In genomic region chr2:201780674-201781582, GRCh38 we compare ENCODE assay signal across 8 cellular contexts. TPM values are rescaled to one million over a fixed set of nuclear protein-coding genes. Genes with fewer than 3 reads are reported as not detected.
A peak's percentile ranks its signal among the peaks of the same experiment; 100 is the strongest.
DNase-seq lines count a peak whose midpoint lies in the region; ATAC-seq and TF ChIP-seq lines count a peak whose summit lies in the region.

ALS2 (minus strand) TSS chr2:201780933; CDS start chr2:201768885, 12,048 bp downstream.

- H3K27me3 ChIP-seq in IMR-90 (ENCODE audit: control insufficient read depth, insufficient read depth, low read length): no peaks in the 10 kb centered on the region

- H3K56ac ChIP-seq in IMR-90 (ENCODE audit: extremely low read depth, insufficient read depth, low read length): peak within 1 kb of the TSS; percentile 55

- peak within 1 kb of the TSS; percentile 76 for H3K4me3 ChIP-seq in IMR-90 (ENCODE audit: insufficient read depth, low read depth, low read length)
- H3K4me3 ChIP-seq in mucosa of descending colon: peak within 1 kb of the TSS; percentile 90

- H4K5ac ChIP-seq in IMR-90 (ENCODE audit: low read depth, low read length): peak within 1 kb of the TSS; percentile 83

- peak within 1 kb of the TSS; percentile 100 for H3K4me2 ChIP-seq in IMR-90 (ENCODE audit: low read depth, low read length)

- H3K14ac ChIP-seq in IMR-90 (replicated peaks; ENCODE audit: low read depth, low read length): peak within 1 kb of the TSS; percentile 95

- H2BK5ac ChIP-seq in IMR-90 (ENCODE audit: low read depth, low read length, poor library complexity, severe bottlenecking): peak within 1 kb of the TSS; percentile 70

- BruUV-seq in IMR-90 (replicated peaks; lab: Mats Ljungman, UMichigan): no TSS peak

- H3K4ac ChIP-seq in IMR-90 (ENCODE audit: low read depth, low read length): peak within 1 kb of the TSS; percentile 88

- peak within 1 kb of the TSS; percentile 46 for H2BK120ac ChIP-seq in IMR-90 (ENCODE audit: low read depth, low read length)

- peak within 1 kb of the TSS; percentile 56 for H2AK5ac ChIP-seq in IMR-90 (ENCODE audit: low read depth, low read length)

- peak; percentile 98 for ATAC-seq in GM21528 (IDR thresholded peaks at IDR 0.05; ENCODE audit: low FRiP score, unreplicated experiment)
- peak; percentile 92 for ATAC-seq in IMR-90 (ENCODE audit: low read depth)
- peak; percentile 97 for ATAC-seq in mucosa of descending colon

- H3K36me3 ChIP-seq in IMR-90 (ENCODE audit: control insufficient read depth, insufficient read depth, low read length): no peaks in the 10 kb centered on the region
- no peaks in the 10 kb centered on the region for H3K36me3 ChIP-seq in mucosa of descending colon (ENCODE audit: low read depth)

- H3K9ac ChIP-seq in IMR-90 (ENCODE audit: low read depth, low read length): peak within 1 kb of the TSS; percentile 53

- no peak for TF ChIP-seq RAD21 in IMR-90 (IDR thresholded peaks at IDR 0.05; ENCODE audit: low read length)

- H2BK20ac ChIP-seq in IMR-90 (ENCODE audit: low read depth, low read length): peak within 1 kb of the TSS; percentile 57; the same call in 1 of the 2 replicates

- CTCF ChIA-PET in IMR-90 (lab: Yijun Ruan, JAX): interaction anchor here (0.8 to 1.1 kb wide), 3 partner anchors 9 to 27 kb away, joined by 3 read pairs; no protein-coding TSS in a partner anchor

- H3K4me1 ChIP-seq in IMR-90 (ENCODE audit: control insufficient read depth, insufficient read depth, low read length): no peaks in the 10 kb centered on the region
- peaks cover 17% of the 10 kb centered on the region for H3K4me1 ChIP-seq in mucosa of descending colon (ENCODE audit: low read depth)

- H3K27ac ChIP-seq in IMR-90 (ENCODE audit: insufficient read depth, low read length) (peak within 1 kb of the TSS; percentile 41), epithelial cell of prostate (peak within 1 kb of the TSS; percentile 86)

- intact Hi-C loops in IMR-90 (cut with micrococcal nuclease) (no loop called here), mucosa of descending colon (cut with DNase I, micrococcal nuclease) (no loop called here)

- H4K91ac ChIP-seq in IMR-90 (ENCODE audit: insufficient read depth, low read depth, low read length): peak within 1 kb of the TSS; percentile 70

- peaks cover 10% of the 10 kb centered on the region; the same call in 1 of the 2 replicates for H4K20me1 ChIP-seq in IMR-90 (ENCODE audit: insufficient read depth, low read length)

- peak; percentile 66 for TF ChIP-seq POLR2A in IMR-90 (IDR thresholded peaks at IDR 0.05; ENCODE audit: low read depth, low read length)

- no peak for TF ChIP-seq CTCF in IMR-90 (conservative IDR thresholded peaks at IDR 0.05; ENCODE audit: low read depth, low read length)
- TF ChIP-seq CTCF in mucosa of descending colon (IDR thresholded peaks at IDR 0.05): no peak

- H3K18ac ChIP-seq in IMR-90 (ENCODE audit: low read depth, low read length): peak within 1 kb of the TSS; percentile 35; the same call in 1 of the 2 replicates

- peak within 1 kb of the TSS; percentile 95 for H2AK9ac ChIP-seq in IMR-90 (replicated peaks; ENCODE audit: low read depth, low read length, poor library complexity)

- dilution Hi-C loops in IMR-90 (cut with HindIII; ENCODE audit: low sequenced_read_pairs, unreplicated experiment): no loop called here

- peaks cover 0 to 38% of the 10 kb centered on the region in 2 experiments; a peak in 3 of 4 replicates for H3K79me1 ChIP-seq in IMR-90 (ENCODE audit: low read depth in 1 of 2, low read length in 2 of 2)

- POLR2A ChIA-PET in IMR-90 (lab: Charles Lee; ENCODE audit: unreplicated experiment): interaction anchor here (0.6 to 1.2 kb wide), 4 partner anchors 11 to 381 kb away, joined by 4 to 11 read pairs (median 5); no protein-coding TSS in a partner anchor

- DNase-seq in DMS 273 (lab: John Stamatoyannopoulos, UW; ENCODE audit: unreplicated experiment) (peak; percentile 98), IMR-90 (peak; percentile 100), OCI-M1 (lab: John Stamatoyannopoulos, UW) (peak; percentile 96), activated T-cell treated with anti-CD3 and anti-CD28 coated beads for 4 hours (peak; percentile 92), epithelial cell of prostate (ENCODE audit: low read depth, low spot score) (peak; percentile 95), mucosa of descending colon (peak; percentile 98 to 99 (median 98))
- peak; percentile 89 for DNase-seq in stimulated activated CD8-positive, alpha-beta memory T cell treated with anti-CD3 and anti-CD28 coated beads, Interleukin-4, amount 100 ng/mL, for 24 hours (ENCODE audit: low read depth)

- in situ Hi-C loops in IMR-90 (cut with MboI; ENCODE audit: low sequenced_read_pairs): no loop called here

- H2AFZ ChIP-seq in IMR-90 (replicated peaks; ENCODE audit: low read length, poor library complexity): peak within 1 kb of the TSS; percentile 99

- H3K9me3 ChIP-seq in IMR-90 (ENCODE audit: control insufficient read depth, insufficient read depth, low read length) (no peaks in the 10 kb centered on the region), mucosa of descending colon (no peaks in the 10 kb centered on the region)

- 0 out of 2 replicates have a peak, but pooled peaks cover 5% of the 10 kb centered on the region for H3K9me1 ChIP-seq in IMR-90 (ENCODE audit: insufficient read depth, low read length)

- H2BK15ac ChIP-seq in IMR-90 (ENCODE audit: low read depth, low read length): peak within 1 kb of the TSS; percentile 58; the same call in 1 of the 3 replicates

- H3K23ac ChIP-seq in IMR-90 (ENCODE audit: low read depth, low read length): peak within 1 kb of the TSS; percentile 92

- H4K8ac ChIP-seq in IMR-90 (ENCODE audit: low read depth in 2 of 2, low read length in 2 of 2): peak within 1 kb of the TSS; percentile 97

- 1% methylated on average over 24 of the region's 63 CpGs; no CpG with 5 or more reads in 1 of the 2 experiments for WGBS in IMR-90 (ENCODE audit: extremely low coverage in 2 of 2, insufficient read length in 1 of 2), 2 experiments

TF ChIP-seq in IMR-90, 13 proteins besides CTCF, POLR2A, EP300 and RAD21:
- peak; percentile 73 for TF ChIP-seq MAFK (IDR thresholded peaks at IDR 0.05; ENCODE audit: low read depth, low read length)
- peak; percentile 53; the same call in 1 of the 2 replicates for TF ChIP-seq USF2 (IDR thresholded peaks at IDR 0.05; ENCODE audit: low read depth, low read length)
- no peak for TF ChIP-seq SMC3 (IDR thresholded peaks at IDR 0.05; ENCODE audit: low read depth, low read length)
- TF ChIP-seq CEBPB (IDR thresholded peaks at IDR 0.05; ENCODE audit: low read depth, low read length): 0 out of 2 replicates have a peak, but pooled peaks have one; percentile 48
- TF ChIP-seq MAZ (IDR thresholded peaks at IDR 0.05; ENCODE audit: borderline replicate concordance, low read depth, low read length): peak; percentile 74
- TF ChIP-seq FOS (IDR thresholded peaks at IDR 0.05; ENCODE audit: low read depth, low read length): peak; percentile 24; the same call in 1 of the 2 replicates
TF ChIP-seq in IMR-90: peak in this region for 5.

RNA-seq across cellular contexts. Expression of gene ALS2, which starts in this region (rescaled TPM):
- total RNA-seq in IMR-90 (2012; rRNA removed) (37.8 and 42.3 TPM in 2 replicates), mucosa of descending colon (10 to 100 TPM in 2 of 3 donors, 1 to 10 TPM in 1; 8.8 to 18.2 (median 13.3) TPM)
- 10.6 and 14.4 TPM in 2 replicates for polyA plus RNA-seq in IMR-90 (2012; rRNA removed)
- polyA plus RNA-seq in IMR-90 (2012; cell fraction: cytosol; rRNA removed): 3.2 and 10.9 TPM in 2 replicates
- 5.3 and 21.5 TPM in 2 replicates for polyA plus RNA-seq in IMR-90 (2012; cell fraction: nucleus; rRNA removed; ENCODE audit: low replicate concordance)

Comparison
In these comparisons a context has a peak if more than half of its experiments do, and no peak if none do; other contexts are left out.
1. Peak in every context shown above with its lines: DNase-seq, ATAC-seq, H3K4me3 ChIP-seq and H3K27ac ChIP-seq.